Comparison of ENCODE assay signal across 8 cellular contexts in genomic region chr12:88393017-88393767, GRCh38.
A peak's percentile ranks its signal among the peaks of the same experiment; 100 is the strongest.
DNase-seq lines count a peak whose midpoint lies in the region; ATAC-seq and TF ChIP-seq lines count a peak whose summit lies in the region.

No MANE protein-coding gene starts in this region.

- H3K27me3 Mint-ChIP-seq in endodermal cell (ENCODE audit: insufficient read depth), result peaks cover 11% of the 10 kb centered on the region

- no peak overlapping the region for H3K4me2 ChIP-seq in Loucy (ENCODE audit: low read depth, low read length, poor library complexity, severe bottlenecking)

- DNase-seq in heart right ventricle (no peak), Right ventricle myocardium superior (no peak), endodermal cell (peak; percentile 71), islet precursor cell (no peak)
- DNase-seq in NK-92 treated with Interleukin-12 subunit alpha and Interleukin-12 subunit beta, amount 100 ng/mL, for 24 hours (lab: John Stamatoyannopoulos, UW), result no peak

- intact Hi-C loops in heart right ventricle (cut with DNase I) (no loop called here), Right ventricle myocardium superior (cut with DNase I) (no loop called here)

- H3K4me1 Mint-ChIP-seq in endodermal cell, result peaks cover 6% of the 10 kb centered on the region

- no peak overlapping the region for H3K9ac ChIP-seq in Loucy (ENCODE audit: low read depth, low read length, poor library complexity, severe bottlenecking)
- no peak overlapping the region for H3K9ac ChIP-seq in endodermal cell (ENCODE audit: extremely low read depth, low read length, poor library complexity, severe bottlenecking)

- no peaks in the 10 kb centered on the region for H3F3A ChIP-seq in Loucy (ENCODE audit: low read depth)

- H3K27ac ChIP-seq in heart right ventricle, result no peak overlapping the region
- H3K27ac ChIP-seq in endodermal cell (ENCODE audit: low read depth, low read length), result no peak overlapping the region

- H3K9me3 Mint-ChIP-seq in endodermal cell, result peaks cover 4% of the 10 kb centered on the region

- H3K4me1 ChIP-seq in heart right ventricle (no peaks in the 10 kb centered on the region), Loucy (ENCODE audit: insufficient read depth, low read length, poor library complexity, severe bottlenecking) (peaks cover 4% of the 10 kb centered on the region), endodermal cell (ENCODE audit: control insufficient read depth, insufficient read depth, low read length) (no peaks in the 10 kb centered on the region)

- H3K36me3 ChIP-seq in heart right ventricle (no peaks in the 10 kb centered on the region), Loucy (ENCODE audit: insufficient read depth, low read length) (no peaks in the 10 kb centered on the region), endodermal cell (ENCODE audit: control insufficient read depth, insufficient read depth, low read length) (no peaks in the 10 kb centered on the region)

- H3K4me3 ChIP-seq in heart right ventricle (no peak overlapping the region), Loucy (ENCODE audit: low read length, poor library complexity, severe bottlenecking) (no peak overlapping the region), endodermal cell (ENCODE audit: low read length) (no peak overlapping the region)

- H3K9me3 ChIP-seq in heart right ventricle, result peaks cover 0 to 16% (median 0%) of the 10 kb centered on the region in 11 donors
- no peaks in the 10 kb centered on the region for H3K9me3 ChIP-seq in Loucy (ENCODE audit: insufficient read depth, low read depth, low read length)
- H3K9me3 ChIP-seq in endodermal cell (ENCODE audit: control insufficient read depth, low read length), result no peaks in the 10 kb centered on the region

- H4K20me1 ChIP-seq in Loucy (ENCODE audit: insufficient read depth, low read length, poor library complexity, severe bottlenecking), result no peaks in the 10 kb centered on the region

- H2AFZ ChIP-seq in Loucy (ENCODE audit: low read length), result no peak overlapping the region

- no peak overlapping the region for H3K27ac Mint-ChIP-seq in endodermal cell

- H3K27me3 ChIP-seq in heart right ventricle (no peaks in the 10 kb centered on the region), Loucy (ENCODE audit: insufficient read depth, low read length, poor library complexity, severe bottlenecking) (no peaks in the 10 kb centered on the region), endodermal cell (ENCODE audit: control insufficient read depth, insufficient read depth, low read length, poor library complexity, severe bottlenecking) (no peaks in the 10 kb centered on the region)

- ATAC-seq in heart right ventricle, result peak in 1 of 8 donors; percentile 25
- no peak for ATAC-seq in Right ventricle myocardium superior (ENCODE audit: poor library complexity)
- no peak for ATAC-seq in GM21360 (IDR thresholded peaks at IDR 0.05; ENCODE audit: unreplicated experiment)
- no peak for ATAC-seq in GM19455 (IDR thresholded peaks at IDR 0.05; ENCODE audit: unreplicated experiment)

- TF ChIP-seq CTCF in heart right ventricle (IDR thresholded peaks at IDR 0.05), result peak in 5 of 9 donors; percentile 7 to 39 (median 19)
- TF ChIP-seq CTCF in Loucy (conservative IDR thresholded peaks at IDR 0.05; ENCODE audit: low read length), result peak; percentile 75
- peak; percentile 74 for TF ChIP-seq CTCF in endodermal cell (conservative IDR thresholded peaks at IDR 0.05)

- H3K9me2 ChIP-seq in Loucy (replicated peaks; ENCODE audit: low read depth, low read length), result no peaks in the 10 kb centered on the region

- no peaks in the 10 kb centered on the region for H3K79me2 ChIP-seq in Loucy (ENCODE audit: insufficient read depth, low read length)

- no peaks in the 10 kb centered on the region for H3K36me3 Mint-ChIP-seq in endodermal cell (ENCODE audit: low read depth)

- 87 to 90% methylated on average over 2 of the region's 2 CpGs for WGBS in heart right ventricle, 2 donors
- WGBS in endodermal cell (ENCODE audit: insufficient coverage in 1 of 2, insufficient read length in 1 of 2), 2 experiments, result 88 to 100% methylated on average over 1 to 2 of the region's 2 CpGs

- H3K4me3 Mint-ChIP-seq in endodermal cell, result no peak overlapping the region

Comparison
In these comparisons a context has a peak if more than half of its experiments do, and no peak if none do; other contexts are left out.
1. CTCF ChIP-seq: peak in every context shown above with its lines; median percentile 75 in Loucy; 74 in endodermal cell; 19 in heart right ventricle.